In genomic region chr14:68824517-68825347, GRCh38 we compare ENCODE assay signal across 1 cellular context.
TF ChIP-seq lines count a peak whose summit lies in the region.

No MANE protein-coding gene starts in this region.

TF ChIP-seq in H1, 55 proteins besides CTCF, POLR2A, EP300 and RAD21 (continued from another document):
- peak; percentile 71 for TF ChIP-seq E2F6 (IDR thresholded peaks at IDR 0.05)
- TF ChIP-seq YY1 (IDR thresholded peaks at IDR 0.05; ENCODE audit: low read depth, low read length), result peak; percentile 69; the same call in 1 of the 2 replicates
- TF ChIP-seq HDAC2 (IDR thresholded peaks at IDR 0.05; ENCODE audit: borderline replicate concordance in 1 of 2, low read depth in 2 of 2, low read length in 2 of 2), result 0 out of 4 replicates have a peak, but pooled peaks of 1 of the 2 experiments have one; percentile 29
- no peak for TF ChIP-seq JUN (IDR thresholded peaks at IDR 0.05; ENCODE audit: low read depth, low read length)
- peak; percentile 71; the same call in 1 of the 2 replicates for TF ChIP-seq TBP (IDR thresholded peaks at IDR 0.05; ENCODE audit: low read depth, low read length)
- no peak for TF ChIP-seq KDM4A (IDR thresholded peaks at IDR 0.05; ENCODE audit: low read depth, low read length, severe bottlenecking)
- TF ChIP-seq TEAD4 (IDR thresholded peaks at IDR 0.05; ENCODE audit: low read depth, low read length), result 0 out of 2 replicates have a peak, but pooled peaks have one; percentile 16
- TF ChIP-seq BCL11A (IDR thresholded peaks at IDR 0.05; ENCODE audit: low read depth in 2 of 2, low read length in 2 of 2), result no peak
- no peak for TF ChIP-seq SIRT6 (IDR thresholded peaks at IDR 0.05; ENCODE audit: low read length)
- no peak for TF ChIP-seq RBBP5 (IDR thresholded peaks at IDR 0.05; ENCODE audit: borderline replicate concordance, low read depth, low read length)
- TF ChIP-seq ATF2 (IDR thresholded peaks at IDR 0.05; ENCODE audit: low read length), result peak; percentile 52; the same call in 1 of the 2 replicates
- no peak for TF ChIP-seq CHD7 (IDR thresholded peaks at IDR 0.05; ENCODE audit: insufficient replicate concordance, low read length)
- no peak for TF ChIP-seq NRF1 (IDR thresholded peaks at IDR 0.05; ENCODE audit: low read depth, low read length)
- TF ChIP-seq CBX5 (IDR thresholded peaks at IDR 0.05; ENCODE audit: low read depth, low read length), result no peak
- no peak for TF ChIP-seq RNF2 (IDR thresholded peaks at IDR 0.05; ENCODE audit: borderline replicate concordance, low read depth, low read length, missing control alignments, poor library complexity, severe bottlenecking)
- no peak for TF ChIP-seq PHF8 (conservative IDR thresholded peaks at IDR 0.05; ENCODE audit: low read depth, low read length)
- TF ChIP-seq MAFK (IDR thresholded peaks at IDR 0.05; ENCODE audit: low read depth, low read length), result no peak
- TF ChIP-seq SP2 (IDR thresholded peaks at IDR 0.05; ENCODE audit: low read length), result no peak
- TF ChIP-seq CREB1 (IDR thresholded peaks at IDR 0.05), result peak; percentile 65
- no peak for TF ChIP-seq HDAC6 (IDR thresholded peaks at IDR 0.05; ENCODE audit: low read depth, low read length)
- no peak for TF ChIP-seq EZH2 (IDR thresholded peaks at IDR 0.05; ENCODE audit: low read depth, low read length, severe bottlenecking)
- TF ChIP-seq POLR2AphosphoS5 (IDR thresholded peaks at IDR 0.05; ENCODE audit: low read depth, low read length), result no peak
- no peak for TF ChIP-seq KDM1A (IDR thresholded peaks at IDR 0.05; ENCODE audit: borderline replicate concordance, low read length)
- no peak for TF ChIP-seq EGR1 (IDR thresholded peaks at IDR 0.05; ENCODE audit: borderline replicate concordance, low read depth, low read length)
- TF ChIP-seq SIN3A (conservative IDR thresholded peaks at IDR 0.05 in 1 of 2, IDR thresholded peaks at IDR 0.05 in 1 of 2; ENCODE audit: low read depth in 1 of 2, low read length in 2 of 2), result peak in 1 of 2 experiments; percentile 75; a peak in 1 of 4 replicates
- peak; percentile 97 for TF ChIP-seq GABPA (IDR thresholded peaks at IDR 0.05; ENCODE audit: borderline replicate concordance, insufficient read depth, low read length)
- TF ChIP-seq USF2 (IDR thresholded peaks at IDR 0.05; ENCODE audit: low read length), result 0 out of 2 replicates have a peak, but pooled peaks have one; percentile 31
- TF ChIP-seq RXRA (IDR thresholded peaks at IDR 0.05; ENCODE audit: insufficient read depth, low read depth, low read length), result no peak
- no peak for TF ChIP-seq CTBP2 (IDR thresholded peaks at IDR 0.05; ENCODE audit: borderline replicate concordance, insufficient read depth, insufficient read length, low read length)
- no peak for TF ChIP-seq NANOG (IDR thresholded peaks at IDR 0.05; ENCODE audit: insufficient read depth, low read depth, low read length, poor library complexity, severe bottlenecking)
- TF ChIP-seq RFX5 (IDR thresholded peaks at IDR 0.05; ENCODE audit: borderline replicate concordance, low read depth, low read length), result no peak
- no peak for TF ChIP-seq SIX5 (IDR thresholded peaks at IDR 0.05; ENCODE audit: low read depth, low read length)
- TF ChIP-seq CHD2 (IDR thresholded peaks at IDR 0.05; ENCODE audit: low read length), result peak; percentile 54; the same call in 1 of the 2 replicates
- no peak for TF ChIP-seq CHD1 (IDR thresholded peaks at IDR 0.05; ENCODE audit: low read depth, low read length)
- 0 out of 2 replicates have a peak, but pooled peaks have one; percentile 20 for TF ChIP-seq JUND (IDR thresholded peaks at IDR 0.05; ENCODE audit: low read length)
- no peak for TF ChIP-seq FOSL1 (IDR thresholded peaks at IDR 0.05; ENCODE audit: insufficient read depth, low read depth, low read length)
- TF ChIP-seq POU5F1 (IDR thresholded peaks at IDR 0.05; ENCODE audit: low read depth, low read length), result no peak
- TF ChIP-seq, protein P1, sequence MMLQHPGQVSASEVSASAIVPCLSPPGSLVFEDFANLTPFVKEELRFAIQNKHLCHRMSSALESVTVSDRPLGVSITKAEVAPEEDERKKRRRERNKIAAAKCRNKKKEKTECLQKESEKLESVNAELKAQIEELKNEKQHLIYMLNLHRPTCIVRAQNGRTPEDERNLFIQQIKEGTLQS (IDR thresholded peaks at IDR 0.05; ENCODE audit: insufficient read depth, low read depth, low read length), result no peak
- TF ChIP-seq TAF1 (IDR thresholded peaks at IDR 0.05; ENCODE audit: low read depth, low read length), result peak; percentile 62
- TF ChIP-seq SAP30 (IDR thresholded peaks at IDR 0.05; ENCODE audit: insufficient read depth, insufficient replicate concordance, low read length), result no peak
